Comparison of ENCODE assay signal across 33 cellular contexts in genomic region chrX:41653125-41653524, GRCh38. TPM values are rescaled to one million over a fixed set of nuclear protein-coding genes. Genes with fewer than 3 reads are reported as not detected.
"Had no signal": no experiment of that assay in that cellular context is flagged by ENCODE, and none has a peak within 500 bp of the region (broad histone marks: within the 10 kb centered on the region; RNA-seq: fewer than 3 reads in every experiment).

No MANE protein-coding gene starts in this region.

- H3K27ac ChIP-seq: adrenal gland, body of pancreas, brain microvascular endothelial cell, breast epithelium, VCaP had no signal

- H3K36me3 ChIP-seq: adrenal gland, brain microvascular endothelial cell, breast epithelium had no signal

- H3K4me1 ChIP-seq: adrenal gland, body of pancreas, breast epithelium had no signal

- H3K4me3 ChIP-seq: adrenal gland, body of pancreas, breast epithelium had no signal

- FAIRE-seq: colon, TTC549 had no signal

- ATAC-seq: activated naive CD4-positive, alpha-beta T cell treated with anti-CD3 and anti-CD28 coated beads, Interleukin-2, amount 50 U/mL, for 72 hours; activated T-cell treated with anti-CD3 and anti-CD28 coated beads, Interleukin-2, amount 50 U/mL, for 4 hours; activated T-cell treated with anti-CD3 and anti-CD28 coated beads, Interleukin-2, amount 50 U/mL, for 72 hours; activated T-helper 17 cell treated with anti-CD3 and anti-CD28 coated beads, Interleukin-2, amount 50 U/mL, for 72 hours; body of pancreas; T-helper 17 cell had no signal

- DNase-seq: activated B cell treated with CpG ODN at 0.5 μM for 24 hours; activated CD4-positive, alpha-beta memory T cell treated with anti-CD3 and anti-CD28 coated beads for 36 hours; activated CD4-positive, alpha-beta T cell treated with anti-CD3 and anti-CD28 coated beads for 4 hours; activated CD4-positive, alpha-beta T cell treated with anti-CD3 and anti-CD28 coated beads, Interleukin-2, amount 10 ng/mL, durations not matched to agents 24 days and 14 days; activated CD4-positive, alpha-beta T cell treated with anti-CD3 and anti-CD28 coated beads, Interleukin-2, amount 50 U/mL, for 1 hour; activated CD4-positive, alpha-beta T cell treated with anti-CD3 and anti-CD28 coated beads, Interleukin-2, amount 50 U/mL, for 4 hours; activated CD4-positive, CD25-positive, alpha-beta regulatory T cell treated with anti-CD3 and anti-CD28 coated beads, Interleukin-2, amount 50 U/mL, for 72 hours; activated CD8-positive, alpha-beta memory T cell treated with anti-CD3 and anti-CD28 coated beads, Interleukin-2, amount 50 U/mL, for 4 hours; activated effector memory CD4-positive, alpha-beta T cell treated with anti-CD3 and anti-CD28 coated beads, Interleukin-2, amount 50 U/mL, for 16 hours; activated gamma-delta T cell treated with Interleukin-2 at 50 U/mL for 16 hours; activated naive CD4-positive, alpha-beta T cell; activated naive CD4-positive, alpha-beta T cell treated with anti-CD3 and anti-CD28 coated beads for 36 hours; activated naive CD4-positive, alpha-beta T cell treated with anti-CD3 and anti-CD28 coated beads, Interleukin-2, amount 50 U/mL, for 16 hours; activated naive CD8-positive, alpha-beta T cell treated with anti-CD3 and anti-CD28 coated beads for 36 hours; activated T-cell treated with anti-CD3 and anti-CD28 coated beads for 4 hours; activated T-cell treated with anti-CD3 and anti-CD28 coated beads, Interleukin-2, amount 50 U/mL, for 1 hour; activated T-cell treated with anti-CD3 and anti-CD28 coated beads, Interleukin-2, amount 50 U/mL, for 4 hours; activated T-cell treated with anti-CD3 and anti-CD28 coated beads, Interleukin-2, amount 50 U/mL, for 72 hours; adrenal gland; amniotic stem cell; aorta; body of pancreas; brain microvascular endothelial cell; central memory CD4-positive, alpha-beta T cell; T-helper 17 cell; T-helper 9 cell had no signal

- H3K27me3 ChIP-seq: adrenal gland, body of pancreas, brain microvascular endothelial cell had no signal

- H3K9me3 ChIP-seq: adrenal gland, body of pancreas had no signal

RNA-seq across cellular contexts. Expression of gene GPR34, which starts 35.6 kb away (rescaled TPM):
- total RNA-seq: activated naive CD4-positive, alpha-beta T cell treated with anti-CD3 and anti-CD28 coated beads for 36 hours; astrocyte had no signal
